ENCODE assay signal across 12 cellular contexts in the genomic region with DNA sequence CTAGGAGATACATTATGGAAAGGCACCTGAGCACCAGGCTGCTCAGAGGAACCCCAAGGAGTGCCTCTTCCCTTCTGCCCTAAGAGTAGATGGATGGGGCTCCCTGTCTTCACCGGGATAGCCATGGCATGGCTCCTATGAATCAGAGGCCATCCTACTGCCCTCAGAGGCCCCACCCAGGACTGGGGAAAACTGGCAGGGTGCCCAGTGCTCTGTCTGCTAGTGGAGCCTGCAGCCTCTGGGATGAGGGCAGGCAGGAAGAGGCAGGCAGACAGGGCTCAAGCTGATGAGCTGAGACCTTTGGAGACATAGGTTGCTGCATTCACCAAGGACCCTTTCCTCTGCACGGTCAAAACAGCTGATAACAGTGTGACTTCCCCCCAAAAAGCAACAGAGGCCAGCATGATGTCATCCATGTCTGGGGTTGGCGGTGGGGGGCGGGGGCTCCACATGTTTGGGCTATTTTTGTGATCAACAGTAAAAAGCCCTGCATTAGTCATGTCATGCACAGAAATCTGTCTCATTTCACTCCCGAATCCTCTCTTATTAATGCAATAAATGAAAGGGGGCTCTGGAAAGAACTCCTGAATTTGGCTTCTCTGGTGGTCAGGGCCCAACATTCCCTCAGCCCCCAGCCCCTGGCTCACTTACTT.
DNase-seq lines count a peak whose midpoint lies in the region; ATAC-seq, FAIRE-seq and TF ChIP-seq lines count a peak whose summit lies in the region.
"Had no signal": no experiment of that assay in that cellular context is flagged by ENCODE, and none has a peak within 500 bp of the region (broad histone marks: within the 10 kb centered on the region; RNA-seq: fewer than 3 reads in every experiment).

No MANE protein-coding gene starts in this region.

- H3K9me3 Mint-ChIP-seq in naive thymus-derived CD4-positive, alpha-beta T cell: peaks cover 0 to 1% (median 0%) of the 10 kb centered on the region in 11 donors
- H3K9me3 Mint-ChIP-seq: activated B cell treated with CpG ODN at 0.5 μM for 24 hours had no signal

- H3K27me3 Mint-ChIP-seq in naive thymus-derived CD4-positive, alpha-beta T cell: no peaks in the 10 kb centered on the region
- H3K27me3 Mint-ChIP-seq: activated B cell treated with CpG ODN at 0.5 μM for 24 hours had no signal

- H3K27ac ChIP-seq in right atrium auricular region: no peak overlapping the region
- no peak overlapping the region for H3K27ac ChIP-seq in naive thymus-derived CD4-positive, alpha-beta T cell (ENCODE audit: low read depth, low read length)
- no peak overlapping the region for H3K27ac ChIP-seq in sigmoid colon
- H3K27ac ChIP-seq: right lobe of liver had no signal

- intact Hi-C loops in Right ventricle myocardium superior (cut with DNase I) (no loop called here), sigmoid colon (cut with DNase I) (no loop called here)
- intact Hi-C loops in naive thymus-derived CD4-positive, alpha-beta T cell (cut with micrococcal nuclease): no loop called here

- CTCF ChIA-PET in naive thymus-derived CD4-positive, alpha-beta T cell (lab: Charles Lee): no interaction called here

- H3K4me1 ChIP-seq in right atrium auricular region (peaks cover 0 to 3% of the 10 kb centered on the region in 2 donors), sigmoid colon (peaks cover 0 to 8% (median 5%) of the 10 kb centered on the region in 4 donors)
- H3K4me1 ChIP-seq in naive thymus-derived CD4-positive, alpha-beta T cell (ENCODE audit: control insufficient read depth in 2 of 2, insufficient read depth in 2 of 2, low read length in 2 of 2): no peaks in the 10 kb centered on the region
- H3K4me1 ChIP-seq: right lobe of liver had no signal

- no peak for TF ChIP-seq EP300 in sigmoid colon (IDR thresholded peaks at IDR 0.05)

- TF ChIP-seq POLR2A in sigmoid colon (IDR thresholded peaks at IDR 0.05): no peak

- no peak overlapping the region for H3K4me3 ChIP-seq in right atrium auricular region
- no peak overlapping the region for H3K4me3 ChIP-seq in foreskin fibroblast (ENCODE audit: low read depth in 1 of 2, low read length in 2 of 2)
- H3K4me3 ChIP-seq in naive thymus-derived CD4-positive, alpha-beta T cell (ENCODE audit: low read length): no peak overlapping the region
- H3K4me3 ChIP-seq in sigmoid colon: no peak overlapping the region
- H3K4me3 ChIP-seq: lung, right lobe of liver had no signal

- H3K27me3 ChIP-seq in right atrium auricular region (no peaks in the 10 kb centered on the region), sigmoid colon (no peaks in the 10 kb centered on the region)
- no peaks in the 10 kb centered on the region for H3K27me3 ChIP-seq in naive thymus-derived CD4-positive, alpha-beta T cell (ENCODE audit: control insufficient read depth in 2 of 2, insufficient read depth in 2 of 2, low read length in 2 of 2)
- H3K27me3 ChIP-seq: right lobe of liver had no signal

- TF ChIP-seq CTCF in right atrium auricular region (IDR thresholded peaks at IDR 0.05): no peak
- no peak for TF ChIP-seq CTCF in foreskin fibroblast (IDR thresholded peaks at IDR 0.05; ENCODE audit: low read depth, low read length)
- TF ChIP-seq CTCF in sigmoid colon (IDR thresholded peaks at IDR 0.05): no peak

- peak; percentile 42 for DNase-seq in Right ventricle myocardium superior
- no peak for DNase-seq in right atrium auricular region (ENCODE audit: low spot score)
- peak; percentile 71 to 88 for DNase-seq in foreskin fibroblast
- DNase-seq in urothelium cell line (ENCODE audit: low spot score): peak; percentile 43
- no peak for DNase-seq in naive thymus-derived CD4-positive, alpha-beta T cell
- no peak for DNase-seq in sigmoid colon
- DNase-seq: activated B cell treated with CpG ODN at 0.5 μM for 24 hours, AML-193 had no signal

- H3K36me3 Mint-ChIP-seq in naive thymus-derived CD4-positive, alpha-beta T cell: no peaks in the 10 kb centered on the region

- POLR2A ChIA-PET in naive thymus-derived CD4-positive, alpha-beta T cell (lab: Charles Lee): no interaction called here

- H3K9me3 ChIP-seq in right atrium auricular region: no peaks in the 10 kb centered on the region
- H3K9me3 ChIP-seq in naive thymus-derived CD4-positive, alpha-beta T cell (ENCODE audit: control insufficient read depth in 2 of 3, low read length in 3 of 3): no peaks in the 10 kb centered on the region
- no peaks in the 10 kb centered on the region for H3K9me3 ChIP-seq in sigmoid colon
- H3K9me3 ChIP-seq: right lobe of liver had no signal

- no peak overlapping the region for H3K27ac Mint-ChIP-seq in naive thymus-derived CD4-positive, alpha-beta T cell
- H3K27ac Mint-ChIP-seq: activated B cell treated with CpG ODN at 0.5 μM for 24 hours had no signal

- no peaks in the 10 kb centered on the region for H3K4me1 Mint-ChIP-seq in naive thymus-derived CD4-positive, alpha-beta T cell
- H3K4me1 Mint-ChIP-seq: activated B cell treated with CpG ODN at 0.5 μM for 24 hours had no signal

- H3K4me3 Mint-ChIP-seq in naive thymus-derived CD4-positive, alpha-beta T cell: no peak overlapping the region
- H3K4me3 Mint-ChIP-seq: activated B cell treated with CpG ODN at 0.5 μM for 24 hours had no signal

- no peak for FAIRE-seq in urothelium cell line (lab: Jason Lieb, UNC)

- H3K36me3 ChIP-seq in right atrium auricular region (no peaks in the 10 kb centered on the region), sigmoid colon (no peaks in the 10 kb centered on the region)
- H3K36me3 ChIP-seq in naive thymus-derived CD4-positive, alpha-beta T cell (ENCODE audit: control insufficient read depth in 2 of 3, insufficient read depth in 3 of 3, low read length in 3 of 3): no peaks in the 10 kb centered on the region
- H3K36me3 ChIP-seq: right lobe of liver had no signal

- 48 to 61% methylated on average over 5 of the region's 5 CpGs for WGBS in sigmoid colon, 2 donors

- no peak for ATAC-seq in Right ventricle myocardium superior (ENCODE audit: poor library complexity)
- ATAC-seq in SK-N-SH treated with all-trans-retinoic acid at 6 μM for 48 hours: peak; percentile 92
- ATAC-seq in HG03432 (IDR thresholded peaks at IDR 0.05; ENCODE audit: unreplicated experiment): no peak
- no peak for ATAC-seq in naive thymus-derived CD4-positive, alpha-beta T cell

TF ChIP-seq in SK-N-SH treated with all-trans-retinoic acid at 6 μM for 48 hours, 23 proteins besides CTCF, POLR2A, EP300 and RAD21:
- TF ChIP-seq, protein P1, sequence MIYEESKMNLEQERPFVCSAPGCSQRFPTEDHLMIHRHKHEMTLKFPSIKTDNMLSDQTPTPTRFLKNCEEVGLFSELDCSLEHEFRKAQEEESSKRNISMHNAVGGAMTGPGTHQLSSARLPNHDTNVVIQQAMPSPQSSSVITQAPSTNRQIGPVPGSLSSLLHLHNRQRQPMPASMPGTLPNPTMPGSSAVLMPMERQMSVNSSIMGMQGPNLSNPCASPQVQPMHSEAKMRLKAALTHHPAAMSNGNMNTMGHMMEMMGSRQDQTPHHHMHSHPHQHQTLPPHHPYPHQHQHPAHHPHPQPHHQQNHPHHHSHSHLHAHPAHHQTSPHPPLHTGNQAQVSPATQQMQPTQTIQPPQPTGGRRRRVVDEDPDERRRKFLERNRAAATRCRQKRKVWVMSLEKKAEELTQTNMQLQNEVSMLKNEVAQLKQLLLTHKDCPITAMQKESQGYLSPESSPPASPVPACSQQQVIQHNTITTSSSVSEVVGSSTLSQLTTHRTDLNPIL (CRISPR knock-in tag; IDR thresholded peaks at IDR 0.05; ENCODE audit: low read depth): no peak
- TF ChIP-seq PPARA (CRISPR knock-in tag; IDR thresholded peaks at IDR 0.05; ENCODE audit: borderline replicate concordance) (no peak), SNAI2 (CRISPR knock-in tag; IDR thresholded peaks at IDR 0.05) (no peak), TOX (CRISPR knock-in tag; IDR thresholded peaks at IDR 0.05; ENCODE audit: borderline replicate concordance) (no peak), RARB (CRISPR knock-in tag; IDR thresholded peaks at IDR 0.05) (no peak), BACH2 (CRISPR knock-in tag; IDR thresholded peaks at IDR 0.05; ENCODE audit: borderline replicate concordance) (no peak), CSDC2 (CRISPR knock-in tag; IDR thresholded peaks at IDR 0.05) (no peak), ZC3H10 (CRISPR knock-in tag; IDR thresholded peaks at IDR 0.05) (no peak), ZFP3 (CRISPR knock-in tag; IDR thresholded peaks at IDR 0.05) (no peak), TCF4 (CRISPR knock-in tag; IDR thresholded peaks at IDR 0.05; ENCODE audit: borderline replicate concordance) (no peak), ZFP30 (CRISPR knock-in tag; IDR thresholded peaks at IDR 0.05) (no peak), ZNF565 (CRISPR knock-in tag; conservative IDR thresholded peaks at IDR 0.05; ENCODE audit: low read depth) (no peak), ZNF8 (CRISPR knock-in tag; IDR thresholded peaks at IDR 0.05) (no peak), OSR1 (CRISPR knock-in tag; IDR thresholded peaks at IDR 0.05) (no peak), ESRRG (CRISPR knock-in tag; IDR thresholded peaks at IDR 0.05) (no peak), ISL1 (CRISPR knock-in tag; IDR thresholded peaks at IDR 0.05) (no peak), ZNF70 (CRISPR knock-in tag; IDR thresholded peaks at IDR 0.05) (no peak)
- TF ChIP-seq, protein P2, sequence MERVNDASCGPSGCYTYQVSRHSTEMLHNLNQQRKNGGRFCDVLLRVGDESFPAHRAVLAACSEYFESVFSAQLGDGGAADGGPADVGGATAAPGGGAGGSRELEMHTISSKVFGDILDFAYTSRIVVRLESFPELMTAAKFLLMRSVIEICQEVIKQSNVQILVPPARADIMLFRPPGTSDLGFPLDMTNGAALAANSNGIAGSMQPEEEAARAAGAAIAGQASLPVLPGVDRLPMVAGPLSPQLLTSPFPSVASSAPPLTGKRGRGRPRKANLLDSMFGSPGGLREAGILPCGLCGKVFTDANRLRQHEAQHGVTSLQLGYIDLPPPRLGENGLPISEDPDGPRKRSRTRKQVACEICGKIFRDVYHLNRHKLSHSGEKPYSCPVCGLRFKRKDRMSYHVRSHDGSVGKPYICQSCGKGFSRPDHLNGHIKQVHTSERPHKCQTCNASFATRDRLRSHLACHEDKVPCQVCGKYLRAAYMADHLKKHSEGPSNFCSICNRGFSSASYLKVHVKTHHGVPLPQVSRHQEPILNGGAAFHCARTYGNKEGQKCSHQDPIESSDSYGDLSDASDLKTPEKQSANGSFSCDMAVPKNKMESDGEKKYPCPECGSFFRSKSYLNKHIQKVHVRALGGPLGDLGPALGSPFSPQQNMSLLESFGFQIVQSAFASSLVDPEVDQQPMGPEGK (CRISPR knock-in tag; IDR thresholded peaks at IDR 0.05; ENCODE audit: borderline replicate concordance): no peak

Comparison
In these comparisons a context has a peak if more than half of its experiments do, and no peak if none do; other contexts are left out.
1. DNase-seq: peak in Right ventricle myocardium superior (single experiment), foreskin fibroblast (2 of 2) and urothelium cell line (single experiment); none in right atrium auricular region (single experiment), naive thymus-derived CD4-positive, alpha-beta T cell (0 of 9) and sigmoid colon (single experiment).